ENCODE assay signal across 1 cellular context in the genomic region with DNA sequence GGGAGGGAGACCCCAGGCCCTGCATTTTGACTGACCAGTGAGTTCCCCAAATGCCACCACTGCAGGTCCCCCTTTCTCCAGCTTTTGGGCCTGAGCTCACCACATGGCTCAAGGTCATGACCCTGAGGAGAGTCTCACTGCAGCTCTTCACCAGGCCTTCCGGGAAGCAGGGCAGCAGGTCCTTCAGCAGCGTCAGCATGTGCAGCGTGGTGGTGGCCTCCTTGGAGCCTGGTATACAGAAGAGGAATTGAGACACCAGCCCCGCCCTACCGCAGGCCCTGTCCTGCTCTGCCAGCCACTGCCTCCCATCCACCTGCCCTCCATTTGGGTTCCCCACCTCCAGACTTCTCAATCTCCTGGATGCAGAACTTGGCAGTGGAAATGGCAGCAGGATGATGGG.
TF ChIP-seq lines count a peak whose summit lies in the region.

No MANE protein-coding gene starts in this region.

TF ChIP-seq in K562, 482 proteins besides CTCF, POLR2A, EP300 and RAD21:
- TF ChIP-seq EZH2 (IDR thresholded peaks at IDR 0.05; ENCODE audit: borderline replicate concordance, low read depth, low read length) (no peak), RBFOX2 (IDR thresholded peaks at IDR 0.05; ENCODE audit: low read depth, low read length) (0 out of 2 replicates have a peak, but pooled peaks have one; percentile 22)
TF ChIP-seq in K562: peak in this region for 1.
